8 cellular contexts compared by ENCODE assay signal in the genomic region with DNA sequence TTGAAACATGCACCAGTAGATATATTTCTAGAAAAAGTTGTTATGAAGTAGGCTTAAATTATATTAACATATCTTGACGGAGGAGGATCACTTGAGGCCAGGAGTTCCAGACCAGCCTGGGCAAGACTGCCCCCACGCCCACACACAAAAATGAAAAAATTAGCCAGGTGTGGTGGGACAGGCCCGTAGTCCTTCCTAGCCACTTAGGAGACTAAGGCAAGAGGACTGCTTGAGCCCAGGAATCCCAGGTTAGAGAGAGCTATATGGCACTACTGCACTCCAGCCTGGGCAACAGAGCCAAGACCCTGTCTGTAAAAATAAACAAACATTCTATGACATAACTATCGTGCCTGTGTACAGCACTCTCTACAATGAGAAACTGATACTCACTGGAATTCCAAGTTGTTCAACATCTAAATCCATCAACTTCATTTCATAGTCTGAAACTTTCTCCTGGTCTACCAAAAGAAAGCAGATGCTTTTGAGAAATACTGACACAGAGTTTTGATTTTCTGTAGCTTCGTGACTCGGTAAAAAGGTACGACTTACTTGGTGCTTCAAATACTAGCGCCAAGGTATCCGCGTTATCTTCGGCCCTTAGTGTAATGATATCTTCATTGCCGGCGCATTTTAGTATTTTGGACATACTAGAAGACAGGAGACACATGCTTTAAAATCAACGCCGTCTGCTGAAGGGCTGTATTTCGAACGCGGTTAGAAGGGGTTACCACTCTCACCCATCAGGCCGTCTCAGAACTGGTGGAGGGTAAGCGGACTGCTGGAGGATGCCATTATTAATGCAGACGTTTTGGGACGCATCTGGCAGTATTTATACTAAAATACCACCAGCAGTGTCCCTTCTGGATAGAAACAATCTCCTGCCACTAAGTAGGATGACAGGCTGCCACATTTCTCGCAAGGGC. TPM values are rescaled to one million over a fixed set of nuclear protein-coding genes. Genes with fewer than 3 reads are reported as not detected.
DNase-seq lines count a peak whose midpoint lies in the region; ATAC-seq lines count a peak whose summit lies in the region.

No MANE protein-coding gene starts in this region.

- ATAC-seq in GM18502 (IDR thresholded peaks at IDR 0.05; ENCODE audit: poor library complexity, unreplicated experiment): no peak

- CTCF ChIA-PET in activated CD4-positive, alpha-beta memory T cell treated with anti-CD3 and anti-CD28 coated beads for 36 hours (lab: Charles Lee): interaction anchor here (0.9 to 1.5 kb wide), 3 partner anchors 8 to 106 kb away, joined by 3 read pairs; a partner anchor contains a TSS

- no peaks in the 10 kb centered on the region for H3K9me3 ChIP-seq in iPS-15b (ENCODE audit: control insufficient read depth, insufficient read depth, low read length)
- no peaks in the 10 kb centered on the region for H3K9me3 ChIP-seq in stomach smooth muscle (ENCODE audit: control insufficient read depth in 2 of 2, low read length in 2 of 2)

- peak; percentile 11 for DNase-seq in SHP77 treated with DMSO at 0.1 percent for 48 hours (lab: John Stamatoyannopoulos, UW)
- DNase-seq in SHP77 (lab: John Stamatoyannopoulos, UW): no peak
- DNase-seq in activated CD4-positive, alpha-beta memory T cell treated with anti-CD3 and anti-CD28 coated beads for 36 hours: no peak
- DNase-seq in UCSD-AML1 (lab: John Stamatoyannopoulos, UW; ENCODE audit: unreplicated experiment): no peak
- DNase-seq in GM19238 (ENCODE audit: insufficient read length, low spot score): no peak

- intact Hi-C loops in activated CD4-positive, alpha-beta memory T cell treated with anti-CD3 and anti-CD28 coated beads for 36 hours (cut with micrococcal nuclease): no loop called here

- H3K36me3 ChIP-seq in iPS-15b (ENCODE audit: control insufficient read depth, insufficient read depth, low read length) (peaks cover 25% of the 10 kb centered on the region), stomach smooth muscle (ENCODE audit: control insufficient read depth in 2 of 2, insufficient read depth in 2 of 2, low read length in 2 of 2) (peaks cover 11 to 13% of the 10 kb centered on the region in 2 donors)

- H3K4me3 Mint-ChIP-seq in activated CD4-positive, alpha-beta memory T cell treated with anti-CD3 and anti-CD28 coated beads for 36 hours: peak overlapping the region; percentile 90

- peaks cover 54% of the 10 kb centered on the region for H3K4me1 Mint-ChIP-seq in activated CD4-positive, alpha-beta memory T cell treated with anti-CD3 and anti-CD28 coated beads for 36 hours (ENCODE audit: low read depth)

- peak overlapping the region; percentile 95 for H3K27ac Mint-ChIP-seq in activated CD4-positive, alpha-beta memory T cell treated with anti-CD3 and anti-CD28 coated beads for 36 hours

- H3K4me1 ChIP-seq in iPS-15b (ENCODE audit: control insufficient read depth, insufficient read depth, low read length) (no peaks in the 10 kb centered on the region), stomach smooth muscle (ENCODE audit: control insufficient read depth, insufficient read depth, low read length) (peaks cover 2% of the 10 kb centered on the region)

- H3K4me3 ChIP-seq in iPS-15b (ENCODE audit: low read depth, low read length) (peak overlapping the region; percentile 100), stomach smooth muscle (ENCODE audit: low read length in 2 of 2) (peak overlapping the region; percentile 85 to 99)

- H3K36me3 Mint-ChIP-seq in activated CD4-positive, alpha-beta memory T cell treated with anti-CD3 and anti-CD28 coated beads for 36 hours: peaks cover 51% of the 10 kb centered on the region

- no peaks in the 10 kb centered on the region for H3K27me3 Mint-ChIP-seq in activated CD4-positive, alpha-beta memory T cell treated with anti-CD3 and anti-CD28 coated beads for 36 hours

- H3K27me3 ChIP-seq in iPS-15b (ENCODE audit: control insufficient read depth, insufficient read depth, low read length) (no peaks in the 10 kb centered on the region), stomach smooth muscle (ENCODE audit: control insufficient read depth in 1 of 2, insufficient read depth in 2 of 2, low read length in 2 of 2) (no peaks in the 10 kb centered on the region)

- H3K27ac ChIP-seq in stomach smooth muscle (ENCODE audit: low read length): no peak overlapping the region

- H3K9me3 Mint-ChIP-seq in activated CD4-positive, alpha-beta memory T cell treated with anti-CD3 and anti-CD28 coated beads for 36 hours: no peaks in the 10 kb centered on the region

- peak overlapping the region; percentile 100 for H3K9ac ChIP-seq in iPS-15b (ENCODE audit: low read depth, low read length)
- peak overlapping the region; percentile 29 to 47 for H3K9ac ChIP-seq in stomach smooth muscle (ENCODE audit: low read length in 2 of 2)

- POLR2A ChIA-PET in activated CD4-positive, alpha-beta memory T cell treated with anti-CD3 and anti-CD28 coated beads for 36 hours (lab: Charles Lee): interaction anchor here (0.9 to 2.8 kb wide), 3 partner anchors 8 to 304 kb away, joined by 3 to 16 read pairs (median 14); a partner anchor contains a TSS

RNA-seq across cellular contexts. Expression of a gene that starts 1.3 kb away (rescaled TPM):
- total RNA-seq in activated CD4-positive, alpha-beta memory T cell treated with anti-CD3 and anti-CD28 coated beads for 36 hours: 100 to 1,000 TPM; 554 to 560 TPM

RNA-seq across cellular contexts. Expression of a gene that starts 5.6 kb away (rescaled TPM):
- total RNA-seq in activated CD4-positive, alpha-beta memory T cell treated with anti-CD3 and anti-CD28 coated beads for 36 hours: 10 to 100 TPM; 75.5 to 77.1 TPM

RNA-seq across cellular contexts. Expression of a gene that starts 8.3 kb away (rescaled TPM):
- total RNA-seq in activated CD4-positive, alpha-beta memory T cell treated with anti-CD3 and anti-CD28 coated beads for 36 hours: 10 to 100 TPM; 46.5 to 47.4 TPM
